1 cellular context compared by ENCODE assay signal in the genomic region with DNA sequence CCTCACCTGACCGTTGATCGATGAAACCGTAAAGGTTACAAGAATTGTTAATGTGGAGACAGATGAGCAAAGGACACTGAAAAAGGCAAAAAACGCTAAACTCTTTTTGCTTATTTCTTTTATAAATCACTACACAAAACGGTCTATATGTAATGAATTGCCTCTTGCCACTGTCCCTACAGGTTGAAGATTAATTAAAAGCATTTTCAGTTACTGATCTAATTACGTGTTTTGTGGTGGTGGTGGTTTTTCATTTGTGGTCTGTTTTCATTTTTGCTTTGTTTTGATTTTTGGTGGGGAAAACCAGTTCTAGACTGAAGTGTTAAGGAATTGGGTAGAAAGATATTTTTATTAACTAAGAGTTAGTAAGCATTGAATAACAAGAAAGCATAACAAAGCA.
TF ChIP-seq lines count a peak whose summit lies in the region.

No MANE protein-coding gene starts in this region.

TF ChIP-seq in H1, 55 proteins besides CTCF, POLR2A, EP300 and RAD21 (continued from another document):
- TF ChIP-seq TCF12 (IDR thresholded peaks at IDR 0.05; ENCODE audit: low read depth, low read length) = no peak
- TF ChIP-seq, protein P1, sequence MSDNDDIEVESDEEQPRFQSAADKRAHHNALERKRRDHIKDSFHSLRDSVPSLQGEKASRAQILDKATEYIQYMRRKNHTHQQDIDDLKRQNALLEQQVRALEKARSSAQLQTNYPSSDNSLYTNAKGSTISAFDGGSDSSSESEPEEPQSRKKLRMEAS (IDR thresholded peaks at IDR 0.05) = no peak
- TF ChIP-seq TBP (IDR thresholded peaks at IDR 0.05; ENCODE audit: low read depth, low read length) = no peak
- no peak for TF ChIP-seq SIX5 (IDR thresholded peaks at IDR 0.05; ENCODE audit: low read depth, low read length)
- no peak for TF ChIP-seq CBX8 (IDR thresholded peaks at IDR 0.05; ENCODE audit: borderline replicate concordance, low read depth, low read length)
- no peak for TF ChIP-seq POU5F1 (IDR thresholded peaks at IDR 0.05; ENCODE audit: low read depth, low read length)
- TF ChIP-seq, protein P2, sequence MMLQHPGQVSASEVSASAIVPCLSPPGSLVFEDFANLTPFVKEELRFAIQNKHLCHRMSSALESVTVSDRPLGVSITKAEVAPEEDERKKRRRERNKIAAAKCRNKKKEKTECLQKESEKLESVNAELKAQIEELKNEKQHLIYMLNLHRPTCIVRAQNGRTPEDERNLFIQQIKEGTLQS (IDR thresholded peaks at IDR 0.05; ENCODE audit: insufficient read depth, low read depth, low read length) = no peak
- TF ChIP-seq RNF2 (IDR thresholded peaks at IDR 0.05; ENCODE audit: borderline replicate concordance, low read depth, low read length, missing control alignments, poor library complexity, severe bottlenecking) = no peak
